ENCODE assay signal across 23 cellular contexts in genomic region chr5:137122558-137122957, GRCh38.
DNase-seq lines count a peak whose midpoint lies in the region; ATAC-seq and TF ChIP-seq lines count a peak whose summit lies in the region.
"Had no signal": no experiment of that assay in that cellular context is flagged by ENCODE, and none has a peak within 500 bp of the region (broad histone marks: within the 10 kb centered on the region; RNA-seq: fewer than 3 reads in every experiment).

No MANE protein-coding gene starts in this region.

- H3K4me1 ChIP-seq in body of pancreas (peaks cover 32% of the 10 kb centered on the region), mucosa of descending colon (ENCODE audit: low read depth) (no peaks in the 10 kb centered on the region)

- no peaks in the 10 kb centered on the region for H3K27me3 Mint-ChIP-seq in activated T-helper 1 cell treated with anti-CD3 and anti-CD28 coated beads, Interleukin-12 subunit alpha, Interleukin-12 subunit beta, Interleukin-2, Interleukin-4 antibody, amounts not matched to agents 30 ng/mL and 10 ng/mL and 1 ng/mL, durations not matched to agents 14 hours and 24 hours and 36 hours (ENCODE audit: insufficient read depth)

- WGBS in body of pancreas, 2 donors, result 16 to 18% methylated on average over 2 of the region's 2 CpGs

- ATAC-seq in body of pancreas (peak; percentile 62), mucosa of descending colon (no peak)
- ATAC-seq: CD8-positive, alpha-beta T cell; GM23338; T-cell had no signal

- no peaks in the 10 kb centered on the region for H3K27me3 ChIP-seq in body of pancreas

- no peaks in the 10 kb centered on the region for H3K9me3 Mint-ChIP-seq in activated T-helper 1 cell treated with anti-CD3 and anti-CD28 coated beads, Interleukin-12 subunit alpha, Interleukin-12 subunit beta, Interleukin-2, Interleukin-4 antibody, amounts not matched to agents 30 ng/mL and 10 ng/mL and 1 ng/mL, durations not matched to agents 14 hours and 24 hours and 36 hours
- H3K9me3 Mint-ChIP-seq: CD8-positive, alpha-beta T cell; GM23338; T-cell; T-helper 2 cell treated with Interferon-gamma antibody and Interleukin-4, amounts not matched to agents 5 μg/mL and 100 μg/mL, for 36 hours had no signal

- intact Hi-C loops in body of pancreas (cut with DNase I), result no loop called here
- intact Hi-C loops in activated T-helper 1 cell treated with anti-CD3 and anti-CD28 coated beads, Interleukin-12 subunit alpha, Interleukin-12 subunit beta, Interleukin-2, Interleukin-4 antibody, amounts not matched to agents 30 ng/mL and 10 ng/mL and 1 ng/mL, durations not matched to agents 14 hours and 24 hours and 36 hours (cut with micrococcal nuclease), result no loop called here
- intact Hi-C loops in mucosa of descending colon (cut with DNase I, micrococcal nuclease), result no loop called here

- H3K9me3 ChIP-seq in body of pancreas (no peaks in the 10 kb centered on the region), mucosa of descending colon (no peaks in the 10 kb centered on the region)
- H3K9me3 ChIP-seq: HAP-1 had no signal

- no peak overlapping the region for H3K27ac Mint-ChIP-seq in activated T-helper 1 cell treated with anti-CD3 and anti-CD28 coated beads, Interleukin-12 subunit alpha, Interleukin-12 subunit beta, Interleukin-2, Interleukin-4 antibody, amounts not matched to agents 30 ng/mL and 10 ng/mL and 1 ng/mL, durations not matched to agents 14 hours and 24 hours and 36 hours
- H3K27ac Mint-ChIP-seq: CD8-positive, alpha-beta T cell; GM23338; T-cell; T-helper 2 cell treated with Interferon-gamma antibody and Interleukin-4, amounts not matched to agents 5 μg/mL and 100 μg/mL, for 36 hours had no signal

- DNase-seq in NCI-H1092 treated with DMSO at 0.1 percent for 48 hours (lab: John Stamatoyannopoulos, UW), result peak; percentile 26
- DNase-seq in NCI-H1092 (lab: John Stamatoyannopoulos, UW), result no peak
- peak; percentile 44 to 45 for DNase-seq in SHP77 (lab: John Stamatoyannopoulos, UW)
- DNase-seq in SHP77 treated with DMSO at 0.1 percent for 48 hours (lab: John Stamatoyannopoulos, UW), result no peak
- DNase-seq in body of pancreas, result peak in 3 of 4 donors; percentile 15 to 61 (median 28)
- DNase-seq in activated T-helper 1 cell treated with anti-CD3 and anti-CD28 coated beads, Interleukin-12 subunit alpha, Interleukin-12 subunit beta, Interleukin-2, Interleukin-4 antibody, amounts not matched to agents 30 ng/mL and 10 ng/mL and 1 ng/mL, durations not matched to agents 14 hours and 24 hours and 36 hours (ENCODE audit: low spot score), result no peak
- no peak for DNase-seq in mucosa of descending colon
- no peak for DNase-seq in activated CD4-positive, alpha-beta T cell treated with anti-CD3 and anti-CD28 coated beads for 1 hour
- DNase-seq: AML-193; C1 segment of cervical spinal cord; CD8-positive, alpha-beta T cell; GDM1; KBM-7; NCI-H2081 treated with DMSO at 0.1 percent for 48 hours; NCI-H226; NCI-H524 treated with DMSO at 0.1 percent for 48 hours; NK-92 treated with Interleukin-12 subunit alpha and Interleukin-12 subunit beta, amount 100 ng/mL, for 24 hours; T-cell had no signal

- no peaks in the 10 kb centered on the region for H3K36me3 Mint-ChIP-seq in activated T-helper 1 cell treated with anti-CD3 and anti-CD28 coated beads, Interleukin-12 subunit alpha, Interleukin-12 subunit beta, Interleukin-2, Interleukin-4 antibody, amounts not matched to agents 30 ng/mL and 10 ng/mL and 1 ng/mL, durations not matched to agents 14 hours and 24 hours and 36 hours (ENCODE audit: low read depth)
- H3K36me3 Mint-ChIP-seq: CD8-positive, alpha-beta T cell; T-cell had no signal

- H3K27ac ChIP-seq in body of pancreas, result peak overlapping the region in 3 of 4 donors; percentile 14 to 29 (median 18)
- H3K27ac ChIP-seq: 22Rv1, RWPE1 had no signal

- TF ChIP-seq POLR2A in body of pancreas (IDR thresholded peaks at IDR 0.05), result no peak

- no peaks in the 10 kb centered on the region for H3K4me1 Mint-ChIP-seq in activated T-helper 1 cell treated with anti-CD3 and anti-CD28 coated beads, Interleukin-12 subunit alpha, Interleukin-12 subunit beta, Interleukin-2, Interleukin-4 antibody, amounts not matched to agents 30 ng/mL and 10 ng/mL and 1 ng/mL, durations not matched to agents 14 hours and 24 hours and 36 hours (ENCODE audit: low read depth)
- H3K4me1 Mint-ChIP-seq: T-cell had no signal

- H3K4me3 Mint-ChIP-seq in activated T-helper 1 cell treated with anti-CD3 and anti-CD28 coated beads, Interleukin-12 subunit alpha, Interleukin-12 subunit beta, Interleukin-2, Interleukin-4 antibody, amounts not matched to agents 30 ng/mL and 10 ng/mL and 1 ng/mL, durations not matched to agents 14 hours and 24 hours and 36 hours, result no peak overlapping the region
- H3K4me3 Mint-ChIP-seq: CD8-positive, alpha-beta T cell; GM23338; T-cell; T-helper 2 cell treated with Interferon-gamma antibody and Interleukin-4, amounts not matched to agents 5 μg/mL and 100 μg/mL, for 36 hours had no signal

- no peak overlapping the region for H3K4me3 ChIP-seq in body of pancreas
- H3K4me3 ChIP-seq in mucosa of descending colon, result no peak overlapping the region
- H3K4me3 ChIP-seq: GM23338, HAP-1 had no signal

- no peaks in the 10 kb centered on the region for H3K36me3 ChIP-seq in body of pancreas (replicated peaks in 1 of 2; ENCODE audit: insufficient read depth in 1 of 2, low read depth in 2 of 2)
- H3K36me3 ChIP-seq in mucosa of descending colon (ENCODE audit: low read depth), result no peaks in the 10 kb centered on the region
- H3K36me3 ChIP-seq: HAP-1 had no signal

- TF ChIP-seq CTCF in body of pancreas (IDR thresholded peaks at IDR 0.05), result no peak
- TF ChIP-seq CTCF in mucosa of descending colon (IDR thresholded peaks at IDR 0.05), result no peak

Comparison
In these comparisons a context has a peak if more than half of its experiments do, and no peak if none do; other contexts are left out.
1. DNase-seq: peak in NCI-H1092 treated with DMSO at 0.1 percent for 48 hours (single experiment), SHP77 (2 of 2) and body of pancreas (3 of 4); none in NCI-H1092 (single experiment), SHP77 treated with DMSO at 0.1 percent for 48 hours (single experiment), activated T-helper 1 cell treated with anti-CD3 and anti-CD28 coated beads, Interleukin-12 subunit alpha, Interleukin-12 subunit beta, Interleukin-2, Interleukin-4 antibody, amounts not matched to agents 30 ng/mL and 10 ng/mL and 1 ng/mL, durations not matched to agents 14 hours and 24 hours and 36 hours (single experiment), mucosa of descending colon (0 of 3) and activated CD4-positive, alpha-beta T cell treated with anti-CD3 and anti-CD28 coated beads for 1 hour (single experiment).